Comparison of ENCODE assay signal across 8 cellular contexts in the genomic region with DNA sequence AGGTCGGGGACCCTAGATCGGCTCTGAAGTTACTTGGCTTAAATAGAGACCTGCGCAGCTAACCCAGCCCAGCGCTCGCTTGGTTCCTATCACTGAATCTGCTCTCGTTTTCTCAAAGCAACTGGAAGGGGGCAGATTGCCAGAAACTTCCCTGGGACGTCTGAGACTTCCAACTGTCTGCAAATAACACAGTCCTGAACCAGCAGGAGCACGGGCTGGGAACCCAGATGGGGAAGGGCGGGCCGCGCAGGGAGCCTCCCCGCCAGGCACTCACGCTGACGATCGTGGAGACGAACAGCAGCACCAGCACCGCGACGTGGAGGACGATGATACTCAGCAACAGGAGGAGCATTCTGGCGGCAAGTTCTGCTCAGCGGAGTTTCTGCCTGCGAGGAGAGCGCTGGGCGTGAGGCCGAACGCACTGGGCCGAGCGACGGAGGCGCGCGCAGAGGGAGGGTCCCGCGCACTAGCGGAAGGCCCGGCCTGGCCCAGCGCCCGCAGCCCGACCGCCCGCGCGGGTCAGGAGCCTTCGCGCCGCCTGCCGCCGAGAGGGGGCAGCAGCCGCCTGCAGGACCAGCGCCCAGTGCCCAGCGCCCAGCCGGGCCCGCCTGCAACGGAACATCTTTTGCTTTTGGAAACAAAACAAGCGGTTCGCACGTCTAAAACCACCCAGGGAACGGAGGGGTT. TPM values are rescaled to one million over a fixed set of nuclear protein-coding genes. Genes with fewer than 3 reads are reported as not detected.
DNase-seq lines count a peak whose midpoint lies in the region; ATAC-seq and TF ChIP-seq lines count a peak whose summit lies in the region.

No MANE protein-coding gene starts in this region.

- peak overlapping the region; percentile 51 for H3K27ac Mint-ChIP-seq in activated naive CD8-positive, alpha-beta T cell treated with anti-CD3 and anti-CD28 coated beads, Interleukin-2, amount 10 ng/mL, durations not matched to agents 7 days and 5 days

- no peaks in the 10 kb centered on the region for H3K9me3 ChIP-seq in RWPE2 (ENCODE audit: severe bottlenecking)
- H3K9me3 ChIP-seq in tibial artery, result no peaks in the 10 kb centered on the region

- H3K27me3 ChIP-seq in RWPE2 (ENCODE audit: insufficient read depth, poor library complexity, severe bottlenecking) (peaks cover 47% of the 10 kb centered on the region), tibial artery (no peaks in the 10 kb centered on the region)

- H3K9me3 Mint-ChIP-seq in activated naive CD8-positive, alpha-beta T cell treated with anti-CD3 and anti-CD28 coated beads, Interleukin-2, amount 10 ng/mL, durations not matched to agents 7 days and 5 days, result no peaks in the 10 kb centered on the region

- TF ChIP-seq CTCF in RWPE2 (IDR thresholded peaks at IDR 0.05; ENCODE audit: poor library complexity, severe bottlenecking), result peak; percentile 93
- peak; percentile 85 to 94 for TF ChIP-seq CTCF in tibial artery (IDR thresholded peaks at IDR 0.05)

- POLR2A ChIA-PET in activated naive CD8-positive, alpha-beta T cell treated with anti-CD3 and anti-CD28 coated beads, Interleukin-2, amount 10 ng/mL, durations not matched to agents 7 days and 5 days (lab: Charles Lee), result no interaction called here

- H3K4me1 ChIP-seq in RWPE2 (ENCODE audit: insufficient read depth, poor library complexity, severe bottlenecking), result no peaks in the 10 kb centered on the region
- H3K4me1 ChIP-seq in tibial artery, result peaks cover 0 to 51% (median 47%) of the 10 kb centered on the region in 4 donors

- peak; percentile 93 for DNase-seq in GM03348 (ENCODE audit: low spot score)
- DNase-seq in RWPE2 (ENCODE audit: low spot score), result no peak
- peak; percentile 83 for DNase-seq in activated naive CD8-positive, alpha-beta T cell treated with anti-CD3 and anti-CD28 coated beads, Interleukin-2, amount 10 ng/mL, durations not matched to agents 7 days and 5 days
- DNase-seq in head of caudate nucleus, result peak; percentile 61 to 95 (median 88)
- DNase-seq in nucleus accumbens (lab: John Stamatoyannopoulos, UW), result peak in 54 of 56 donors; percentile 33 to 93 (median 80)
- DNase-seq in tibial artery, result peak; percentile 87 to 94

- intact Hi-C loops in head of caudate nucleus (cut with DNase I) (loop anchor here (2.0 to 5.0 kb wide), 2 partner anchors 177 to 242 kb away; no protein-coding TSS in a partner anchor), tibial artery (cut with DNase I; ENCODE audit: low total_unique reads) (loop anchor here (1.0 to 5.0 kb wide), 2 partner anchors 243 to 737 kb away; a partner anchor contains a TSS)

- peak; percentile 43 for ATAC-seq in HG03432 (IDR thresholded peaks at IDR 0.05; ENCODE audit: unreplicated experiment)
- peak; percentile 70 for ATAC-seq in RWPE2 (ENCODE audit: low read depth)
- peak; percentile 83 for ATAC-seq in activated naive CD8-positive, alpha-beta T cell treated with anti-CD3 and anti-CD28 coated beads, Interleukin-2, amount 10 ng/mL, durations not matched to agents 7 days and 5 days (ENCODE audit: low read depth)
- no peak for ATAC-seq in HG03342 (IDR thresholded peaks at IDR 0.05; ENCODE audit: unreplicated experiment)

- H3K4me3 Mint-ChIP-seq in activated naive CD8-positive, alpha-beta T cell treated with anti-CD3 and anti-CD28 coated beads, Interleukin-2, amount 10 ng/mL, durations not matched to agents 7 days and 5 days, result peak overlapping the region; percentile 87

- H3K27me3 Mint-ChIP-seq in activated naive CD8-positive, alpha-beta T cell treated with anti-CD3 and anti-CD28 coated beads, Interleukin-2, amount 10 ng/mL, durations not matched to agents 7 days and 5 days, result peaks cover 82% of the 10 kb centered on the region

- no peaks in the 10 kb centered on the region for H3K36me3 ChIP-seq in RWPE2 (ENCODE audit: low read depth)
- peaks cover 24 to 36% (median 26%) of the 10 kb centered on the region in 3 donors for H3K36me3 ChIP-seq in tibial artery

- H3K36me3 Mint-ChIP-seq in activated naive CD8-positive, alpha-beta T cell treated with anti-CD3 and anti-CD28 coated beads, Interleukin-2, amount 10 ng/mL, durations not matched to agents 7 days and 5 days, result no peaks in the 10 kb centered on the region

- H3K4me3 ChIP-seq in RWPE2 (ENCODE audit: severe bottlenecking) (peak overlapping the region; percentile 41), tibial artery (peak overlapping the region; percentile 74 to 88)

- H3K27ac ChIP-seq in RWPE2 (ENCODE audit: poor library complexity, severe bottlenecking) (no peak overlapping the region), tibial artery (peak overlapping the region; percentile 98 to 99)

- peaks cover 22% of the 10 kb centered on the region for H3K4me1 Mint-ChIP-seq in activated naive CD8-positive, alpha-beta T cell treated with anti-CD3 and anti-CD28 coated beads, Interleukin-2, amount 10 ng/mL, durations not matched to agents 7 days and 5 days

RNA-seq across cellular contexts. Expression of a gene that starts 4.6 kb away (rescaled TPM):
- 1 to 10 TPM in 1 of 2 experiments, under 1 TPM in 1; 0.62 to 1.1 TPM for total RNA-seq in activated naive CD8-positive, alpha-beta T cell treated with anti-CD3 and anti-CD28 coated beads, Interleukin-2, amount 10 ng/mL, durations not matched to agents 7 days and 5 days
